ENCODE assay signal across 16 cellular contexts in the genomic region with DNA sequence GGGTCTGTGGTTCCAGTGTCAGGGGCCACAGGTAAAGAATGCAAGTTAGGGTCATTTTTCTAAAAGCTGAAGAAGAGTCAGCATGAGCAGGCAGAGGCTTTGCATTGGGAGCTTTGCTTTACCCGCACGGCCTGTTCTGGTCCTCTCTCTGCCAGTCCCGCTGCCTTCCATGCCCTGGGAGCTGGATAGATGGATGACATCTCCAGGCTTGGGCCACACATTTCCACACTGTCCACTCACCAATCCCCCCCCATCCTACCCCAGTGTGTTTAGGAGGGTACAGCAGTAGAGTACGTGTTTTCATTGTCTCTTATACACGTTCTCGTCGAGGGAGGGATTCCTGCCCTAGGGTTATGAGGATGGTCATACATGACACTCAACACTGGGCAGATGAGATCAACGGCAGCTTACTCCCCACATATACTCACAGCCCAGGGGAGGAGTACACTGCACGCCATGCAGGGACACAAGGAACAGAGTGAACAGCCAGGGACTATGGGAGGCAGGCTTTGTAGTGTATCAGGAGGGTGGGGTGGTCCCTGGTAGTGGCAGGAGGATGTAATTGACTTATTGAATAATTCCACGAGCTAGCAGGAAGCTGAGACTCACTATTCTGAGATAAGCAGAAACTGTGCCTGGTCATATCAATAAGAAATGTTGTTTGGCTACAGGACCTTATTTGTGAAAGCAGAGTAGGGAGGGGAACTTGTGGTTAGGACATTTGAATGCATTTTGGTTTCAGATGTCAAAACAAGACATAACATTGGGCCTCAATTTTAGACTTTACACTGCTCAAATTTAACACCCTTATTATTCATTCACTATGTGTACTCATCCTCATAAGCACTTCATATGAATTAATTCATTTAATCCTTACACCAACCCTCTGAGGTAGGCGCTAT. TPM values are rescaled to one million over a fixed set of nuclear protein-coding genes. Genes with fewer than 3 reads are reported as not detected.
A peak's percentile ranks its signal among the peaks of the same experiment; 100 is the strongest.
DNase-seq lines count a peak whose midpoint lies in the region; ATAC-seq and TF ChIP-seq lines count a peak whose summit lies in the region.
"Had no signal": no experiment of that assay in that cellular context is flagged by ENCODE, and none has a peak within 500 bp of the region (broad histone marks: within the 10 kb centered on the region; RNA-seq: fewer than 3 reads in every experiment).

No MANE protein-coding gene starts in this region.

- WGBS in right cardiac atrium: 81% methylated on average over 11 of the region's 11 CpGs

- no peaks in the 10 kb centered on the region for H3K27me3 Mint-ChIP-seq in T-helper 17 cell

- no peak for TF ChIP-seq CTCF in right atrium auricular region (IDR thresholded peaks at IDR 0.05)
- TF ChIP-seq CTCF in vagina (IDR thresholded peaks at IDR 0.05): no peak

- no peaks in the 10 kb centered on the region for H3K4me1 Mint-ChIP-seq in T-helper 17 cell

- no peaks in the 10 kb centered on the region for H3K4me1 ChIP-seq in right atrium auricular region
- H3K4me1 ChIP-seq in right cardiac atrium (ENCODE audit: control insufficient read depth, insufficient read depth, low read length): no peaks in the 10 kb centered on the region
- no peaks in the 10 kb centered on the region for H3K4me1 ChIP-seq in vagina
- H3K4me1 ChIP-seq: pancreas, transverse colon had no signal

- no peak overlapping the region for H3K27ac Mint-ChIP-seq in T-helper 17 cell
- H3K27ac Mint-ChIP-seq: T-helper 1 cell treated with Interleukin-12 subunit alpha and Interleukin-12 subunit beta and Interleukin-4 antibody, amounts not matched to agents 30 μg/mL and 1 μg/mL, for 36 hours had no signal

- H3K27ac ChIP-seq in right atrium auricular region (no peak overlapping the region), right cardiac atrium (ENCODE audit: low read length) (no peak overlapping the region), vagina (no peak overlapping the region)
- H3K27ac ChIP-seq: pancreas, RWPE1, transverse colon had no signal

- H3K36me3 Mint-ChIP-seq in T-helper 17 cell (ENCODE audit: low read depth): no peaks in the 10 kb centered on the region

- no peaks in the 10 kb centered on the region for H3K27me3 ChIP-seq in right atrium auricular region
- no peaks in the 10 kb centered on the region for H3K27me3 ChIP-seq in right cardiac atrium (ENCODE audit: control insufficient read depth, insufficient read depth)
- no peaks in the 10 kb centered on the region for H3K27me3 ChIP-seq in vagina
- H3K27me3 ChIP-seq: pancreas, transverse colon had no signal

- H3K4me3 ChIP-seq in right atrium auricular region: no peak overlapping the region
- no peak overlapping the region for H3K4me3 ChIP-seq in right cardiac atrium (ENCODE audit: low read length)
- no peak overlapping the region for H3K4me3 ChIP-seq in vagina
- H3K4me3 ChIP-seq: pancreas, transverse colon had no signal

- ATAC-seq in right cardiac atrium (no peak), HG02642 (IDR thresholded peaks at IDR 0.05; ENCODE audit: poor library complexity, unreplicated experiment) (peak; percentile 66), HG03460 (IDR thresholded peaks at IDR 0.05; ENCODE audit: unreplicated experiment) (peak; percentile 68), T-helper 17 cell (no peak)
- ATAC-seq: pancreas had no signal

- H3K9me3 ChIP-seq in right atrium auricular region (no peaks in the 10 kb centered on the region), right cardiac atrium (ENCODE audit: control insufficient read depth, low read length) (no peaks in the 10 kb centered on the region), vagina (no peaks in the 10 kb centered on the region), T-helper 17 cell (ENCODE audit: control insufficient read depth, low read length, poor library complexity, severe bottlenecking) (no peaks in the 10 kb centered on the region)
- H3K9me3 ChIP-seq: pancreas, transverse colon had no signal

- H3K36me3 ChIP-seq in right atrium auricular region (no peaks in the 10 kb centered on the region), vagina (no peaks in the 10 kb centered on the region)
- H3K36me3 ChIP-seq: pancreas, transverse colon had no signal

- no peak for TF ChIP-seq POLR2A in vagina (IDR thresholded peaks at IDR 0.05)

- DNase-seq in right atrium auricular region (ENCODE audit: low spot score): peak; percentile 36
- DNase-seq in right cardiac atrium: no peak
- peak; percentile 54 to 93 for DNase-seq in vagina (ENCODE audit: extremely low spot score in 2 of 2)
- no peak for DNase-seq in T-helper 17 cell
- DNase-seq in DMS79 (lab: John Stamatoyannopoulos, UW): no peak
- DNase-seq in NCI-H2081 treated with DMSO at 0.1 percent for 48 hours (lab: John Stamatoyannopoulos, UW): no peak
- DNase-seq: activated CD4-positive, alpha-beta T cell treated with anti-CD3 and anti-CD28 coated beads, Interleukin-2, amount 50 U/mL, for 4 hours; effector CD8-positive, alpha-beta T cell; foreskin melanocyte; IMR-90; pancreas; transverse colon had no signal

- no peak overlapping the region for H3K4me3 Mint-ChIP-seq in T-helper 17 cell
- H3K4me3 Mint-ChIP-seq: T-helper 1 cell treated with Interleukin-12 subunit alpha and Interleukin-12 subunit beta and Interleukin-4 antibody, amounts not matched to agents 30 μg/mL and 1 μg/mL, for 36 hours had no signal

- intact Hi-C loops in right cardiac atrium (cut with DNase I) (no loop called here), vagina (cut with DNase I) (no loop called here)

RNA-seq across cellular contexts. Expression of a gene that starts 36.6 kb away (rescaled TPM):
- total RNA-seq in right atrium auricular region: not detected
- not detected for total RNA-seq in right cardiac atrium
- 0.09 TPM for polyA plus RNA-seq in right cardiac atrium
- total RNA-seq in vagina: 2.5 TPM
- total RNA-seq in T-helper 17 cell: not detected

Comparison
In these comparisons a context has a peak if more than half of its experiments do, and no peak if none do; other contexts are left out.
1. DNase-seq: peak in right atrium auricular region (single experiment) and vagina (2 of 2); none in right cardiac atrium (0 of 3), T-helper 17 cell (0 of 3), DMS79 (single experiment) and NCI-H2081 treated with DMSO at 0.1 percent for 48 hours (single experiment).
2. ATAC-seq: peak in HG02642 (single experiment) and HG03460 (single experiment); none in right cardiac atrium (0 of 2) and T-helper 17 cell (single experiment).